Comparison of ENCODE assay signal across 13 cellular contexts in the genomic region with DNA sequence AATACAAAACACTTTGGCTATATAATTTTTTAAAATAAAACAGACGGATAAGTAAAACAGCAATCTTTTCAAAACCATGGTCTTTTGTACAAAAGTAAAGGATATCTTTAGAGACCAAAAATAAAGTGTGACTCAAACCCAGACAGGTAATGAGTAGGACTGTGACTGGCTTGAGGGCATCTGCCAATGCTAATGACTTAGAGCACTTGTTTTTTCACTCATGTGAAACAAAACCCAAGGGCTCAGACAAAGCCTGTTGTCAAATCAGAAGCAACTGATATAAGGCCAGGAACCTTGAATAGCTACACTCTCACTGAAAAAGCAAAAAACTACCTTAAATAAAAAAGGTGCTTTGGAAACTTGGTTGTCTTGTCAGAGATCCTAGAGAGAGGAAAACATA.
A peak's percentile ranks its signal among the peaks of the same experiment; 100 is the strongest.
DNase-seq lines count a peak whose midpoint lies in the region; ATAC-seq and TF ChIP-seq lines count a peak whose summit lies in the region.
"Had no signal": no experiment of that assay in that cellular context is flagged by ENCODE, and none has a peak within 500 bp of the region (broad histone marks: within the 10 kb centered on the region; RNA-seq: fewer than 3 reads in every experiment).

No MANE protein-coding gene starts in this region.

- H3F3A ChIP-seq in MM.1S (ENCODE audit: insufficient read depth, low read length): no peaks in the 10 kb centered on the region

- DNase-seq in GM12864 (ENCODE audit: low read depth): peak; percentile 56
- DNase-seq in left cardiac atrium: no peak
- no peak for DNase-seq in HPDE6-E6E7 (ENCODE audit: extremely low spot score)
- DNase-seq in NCI-H1092 (lab: John Stamatoyannopoulos, UW): no peak
- DNase-seq in MM.1S: no peak
- DNase-seq: activated naive CD4-positive, alpha-beta T cell; dermis blood vessel endothelial cell; natural killer cell; stimulated activated CD4-positive, alpha-beta T cell treated with anti-CD3 and anti-CD28 coated beads, Interleukin-1b, Interleukin-23, amount 100 ng/mL, for 48 hours had no signal

- H3K36me3 ChIP-seq in MM.1S (replicated peaks; ENCODE audit: insufficient read depth, low read length): no peaks in the 10 kb centered on the region

- no peak overlapping the region for H3K9ac ChIP-seq in MM.1S (ENCODE audit: low read length)

- TF ChIP-seq CTCF in GM12864 (IDR thresholded peaks at IDR 0.05; ENCODE audit: low read depth, low read length, missing control alignments) (no peak), MM.1S (IDR thresholded peaks at IDR 0.05; ENCODE audit: low read length) (no peak)

- H3K4me2 ChIP-seq in MM.1S (ENCODE audit: low read depth, low read length): no peak overlapping the region

- no peak overlapping the region for H2AFZ ChIP-seq in MM.1S (ENCODE audit: low read length)

- no peak overlapping the region for H3K27ac ChIP-seq in MM.1S (ENCODE audit: low read length)

- H3K79me2 ChIP-seq in MM.1S (ENCODE audit: low read length): no peaks in the 10 kb centered on the region

- H4K20me1 ChIP-seq in MM.1S (ENCODE audit: insufficient read depth, low read length): no peaks in the 10 kb centered on the region

- H3K9me3 ChIP-seq in MM.1S (replicated peaks; ENCODE audit: insufficient read depth, low read length): no peaks in the 10 kb centered on the region

- intact Hi-C loops in left cardiac atrium (cut with DNase I): no loop called here

- no peaks in the 10 kb centered on the region for H3K9me2 ChIP-seq in MM.1S (replicated peaks; ENCODE audit: insufficient read depth, low read length)

- no peaks in the 10 kb centered on the region for H3K4me1 ChIP-seq in MM.1S (ENCODE audit: low read length)

- H3K4me3 ChIP-seq in GM12864 (ENCODE audit: low read depth, low read length): no peak overlapping the region
- no peak overlapping the region for H3K4me3 ChIP-seq in MM.1S (ENCODE audit: low read length)
- H3K4me3 ChIP-seq: K562 had no signal

- ATAC-seq in GM19351 (IDR thresholded peaks at IDR 0.05; ENCODE audit: unreplicated experiment): peak; percentile 99
- ATAC-seq in HG02852 (IDR thresholded peaks at IDR 0.05; ENCODE audit: unreplicated experiment): peak; percentile 100
- peak; percentile 96 for ATAC-seq in HG03575 (IDR thresholded peaks at IDR 0.05; ENCODE audit: extremely low read depth, insufficient number of reproducible peaks, low FRiP score, unreplicated experiment)
- no peak for ATAC-seq in left cardiac atrium
- ATAC-seq: K562, natural killer cell had no signal

- no peaks in the 10 kb centered on the region for H3K27me3 ChIP-seq in MM.1S (replicated peaks; ENCODE audit: insufficient read depth, low read length)

Comparison
In these comparisons a context has a peak if more than half of its experiments do, and no peak if none do; other contexts are left out.
1. ATAC-seq: peak in GM19351 (single experiment), HG02852 (single experiment) and HG03575 (single experiment); none in left cardiac atrium (0 of 2).